In genomic region chr4:80365928-80366327, GRCh38 we compare ENCODE assay signal across 9 cellular contexts. TPM values are rescaled to one million over a fixed set of nuclear protein-coding genes. Genes with fewer than 3 reads are reported as not detected.
DNase-seq lines count a peak whose midpoint lies in the region; ATAC-seq and TF ChIP-seq lines count a peak whose summit lies in the region.
"Had no signal": no experiment of that assay in that cellular context is flagged by ENCODE, and none has a peak within 500 bp of the region (broad histone marks: within the 10 kb centered on the region; RNA-seq: fewer than 3 reads in every experiment).

No MANE protein-coding gene starts in this region.

- H3K36me3 ChIP-seq in Caco-2 (ENCODE audit: control insufficient read depth, insufficient read depth, low read length) (no peaks in the 10 kb centered on the region), OCI-LY7 (ENCODE audit: insufficient read depth, low read length) (peaks cover 63% of the 10 kb centered on the region), prostate gland (no peaks in the 10 kb centered on the region)
- H3K36me3 ChIP-seq: thoracic aorta had no signal

- H3K9me3 ChIP-seq in Caco-2 = no peaks in the 10 kb centered on the region
- H3K9me3 ChIP-seq in OCI-LY7 (ENCODE audit: low read length) = peaks cover 63% of the 10 kb centered on the region
- no peaks in the 10 kb centered on the region for H3K9me3 ChIP-seq in prostate gland
- H3K9me3 ChIP-seq: thoracic aorta had no signal

- H3K27me3 ChIP-seq in Caco-2 (replicated peaks; ENCODE audit: control insufficient read depth, insufficient read depth, low read length) (no peaks in the 10 kb centered on the region), foreskin keratinocyte (no peaks in the 10 kb centered on the region), prostate gland (replicated peaks; ENCODE audit: insufficient read depth) (no peaks in the 10 kb centered on the region)

- no peak overlapping the region for H3K4me3 Mint-ChIP-seq in Caco-2 (ENCODE audit: unreplicated experiment)

- peak overlapping the region; percentile 62; the same call in 1 of the 2 replicates for H2AFZ ChIP-seq in OCI-LY7 (ENCODE audit: low read length)

- H3K4me3 ChIP-seq in Caco-2 (ENCODE audit: low read depth, low read length) (no peak overlapping the region), OCI-LY7 (ENCODE audit: low read depth, low read length, poor library complexity, severe bottlenecking) (no peak overlapping the region), prostate gland (no peak overlapping the region)
- H3K4me3 ChIP-seq: thoracic aorta had no signal

- H3K4me1 ChIP-seq in Caco-2 (no peaks in the 10 kb centered on the region), OCI-LY7 (ENCODE audit: insufficient read depth, low read length, poor library complexity, severe bottlenecking) (peaks cover 40% of the 10 kb centered on the region), foreskin keratinocyte (no peaks in the 10 kb centered on the region), prostate gland (replicated peaks) (no peaks in the 10 kb centered on the region)

- H3K4me1 Mint-ChIP-seq in Caco-2 (ENCODE audit: low read depth, unreplicated experiment) = no peaks in the 10 kb centered on the region

- no peak for TF ChIP-seq POLR2A in prostate gland (IDR thresholded peaks at IDR 0.05)

- ATAC-seq in GM19395 (IDR thresholded peaks at IDR 0.05; ENCODE audit: unreplicated experiment) (peak; percentile 81), foreskin keratinocyte (peak; percentile 84), HG03460 (IDR thresholded peaks at IDR 0.05; ENCODE audit: unreplicated experiment) (no peak)

- peaks cover 2% of the 10 kb centered on the region for H3K27me3 Mint-ChIP-seq in Caco-2 (ENCODE audit: insufficient read depth, unreplicated experiment)

- H3K27ac Mint-ChIP-seq in Caco-2 (ENCODE audit: unreplicated experiment) = no peak overlapping the region

- H3K9me3 Mint-ChIP-seq in Caco-2 (ENCODE audit: unreplicated experiment) = peaks cover 1% of the 10 kb centered on the region

- peak overlapping the region; percentile 44 for H3K4me2 ChIP-seq in OCI-LY7 (ENCODE audit: low read length)

- peak; percentile 47 to 60 for TF ChIP-seq CTCF in Caco-2 (IDR thresholded peaks at IDR 0.05; ENCODE audit: insufficient read depth in 1 of 2, low read depth in 1 of 2, low read length in 1 of 2, severe bottlenecking in 1 of 2, unreplicated experiment in 1 of 2)
- TF ChIP-seq CTCF in OCI-LY7 (conservative IDR thresholded peaks at IDR 0.05; ENCODE audit: low read length) = peak; percentile 92
- TF ChIP-seq CTCF in foreskin keratinocyte (conservative IDR thresholded peaks at IDR 0.05) = peak; percentile 80
- peak in 3 of 4 experiments; percentile 61 to 74 (median 74) for TF ChIP-seq CTCF in prostate gland (IDR thresholded peaks at IDR 0.05)

- BruUV-seq in Caco-2 (replicated peaks; lab: Mats Ljungman, UMichigan) (no TSS peak), OCI-LY7 (replicated peaks; lab: Mats Ljungman, UMichigan) (no TSS peak)

- DNase-seq in Caco-2 = peak in 1 of 2 experiments; percentile 53
- DNase-seq in HT-29 (ENCODE audit: low spot score) = peak; percentile 86
- DNase-seq in OCI-LY7 (ENCODE audit: low spot score) = peak; percentile 92
- peak; percentile 64 to 67 for DNase-seq in activated T-cell treated with anti-CD3 and anti-CD28 coated beads, Interleukin-2, amount 50 U/mL, for 48 hours
- DNase-seq in foreskin keratinocyte = peak; percentile 41 to 70
- DNase-seq in prostate gland (ENCODE audit: low spot score) = peak; percentile 67

- intact Hi-C loops in Caco-2 (cut with micrococcal nuclease; ENCODE audit: unreplicated experiment) (loop anchor here (1.0 to 10.0 kb wide), 6 partner anchors 139 to 686 kb away; no protein-coding TSS in a partner anchor), OCI-LY7 (cut with micrococcal nuclease; ENCODE audit: unreplicated experiment) (loop anchor here (1.0 to 2.0 kb wide), 6 partner anchors 121 to 686 kb away; no protein-coding TSS in a partner anchor), prostate gland (cut with DNase I) (loop anchor here (5.0 kb wide), 1 partner anchor 621 kb away; no protein-coding TSS in a partner anchor)

- H3K79me2 ChIP-seq in OCI-LY7 (ENCODE audit: insufficient read depth, low read depth, low read length) = no peaks in the 10 kb centered on the region

- H3K36me3 Mint-ChIP-seq in Caco-2 (ENCODE audit: insufficient read depth, unreplicated experiment) = no peaks in the 10 kb centered on the region

- peak overlapping the region; percentile 80 for H3K27ac ChIP-seq in OCI-LY7 (ENCODE audit: low read depth, low read length, poor library complexity, severe bottlenecking)
- no peak overlapping the region for H3K27ac ChIP-seq in foreskin keratinocyte
- H3K27ac ChIP-seq in prostate gland = no peak overlapping the region
- H3K27ac ChIP-seq: thoracic aorta had no signal

- CTCF ChIA-PET in Caco-2 (lab: Charles Lee) (no interaction called here), OCI-LY7 (lab: Charles Lee; ENCODE audit: unreplicated experiment) (interaction anchor here (1.6 kb wide), 1 partner anchor 672 kb away, joined by 5 read pairs; no protein-coding TSS in a partner anchor)

- 55% methylated on average over 1 of the region's 1 CpG for WGBS in prostate gland

- no peaks in the 10 kb centered on the region for H3K9me2 ChIP-seq in OCI-LY7 (ENCODE audit: insufficient read depth, low read length)

- POLR2A ChIA-PET in Caco-2 (lab: Charles Lee) = no interaction called here
- POLR2A ChIA-PET in OCI-LY7 (lab: Charles Lee) = interaction anchor here (0.5 to 2.4 kb wide), 10 partner anchors 227 to 785 kb away, joined by 3 to 15 read pairs (median 6); partner anchors contain the start of gene BMP3

- no peaks in the 10 kb centered on the region for H4K20me1 ChIP-seq in OCI-LY7 (ENCODE audit: insufficient read depth, low read length)

RNA-seq across cellular contexts. Expression of gene CFAP299, which starts 30.4 kb away (rescaled TPM):
- total RNA-seq in Caco-2 (2022) (not detected in 2 replicates), OCI-LY7 (2022) (3.7 and 4.3 TPM in 2 replicates), foreskin keratinocyte (not detected in 2 replicates), prostate gland (under 1 TPM in 1 of 2 donors, not detected in 1; 0.17 TPM)
- not detected in 2 replicates for total RNA-seq in HT-29 (2014; rRNA removed; shearing (Covaris generic))
- 0.63 and 4.1 TPM in 2 replicates for total RNA-seq in OCI-LY7 (2014; rRNA removed; shearing (Covaris generic))
- not detected in 2 replicates for polyA plus RNA-seq in foreskin keratinocyte
- total RNA-seq: thoracic aorta had no signal
